Comparison of ENCODE assay signal across 8 cellular contexts in the genomic region with DNA sequence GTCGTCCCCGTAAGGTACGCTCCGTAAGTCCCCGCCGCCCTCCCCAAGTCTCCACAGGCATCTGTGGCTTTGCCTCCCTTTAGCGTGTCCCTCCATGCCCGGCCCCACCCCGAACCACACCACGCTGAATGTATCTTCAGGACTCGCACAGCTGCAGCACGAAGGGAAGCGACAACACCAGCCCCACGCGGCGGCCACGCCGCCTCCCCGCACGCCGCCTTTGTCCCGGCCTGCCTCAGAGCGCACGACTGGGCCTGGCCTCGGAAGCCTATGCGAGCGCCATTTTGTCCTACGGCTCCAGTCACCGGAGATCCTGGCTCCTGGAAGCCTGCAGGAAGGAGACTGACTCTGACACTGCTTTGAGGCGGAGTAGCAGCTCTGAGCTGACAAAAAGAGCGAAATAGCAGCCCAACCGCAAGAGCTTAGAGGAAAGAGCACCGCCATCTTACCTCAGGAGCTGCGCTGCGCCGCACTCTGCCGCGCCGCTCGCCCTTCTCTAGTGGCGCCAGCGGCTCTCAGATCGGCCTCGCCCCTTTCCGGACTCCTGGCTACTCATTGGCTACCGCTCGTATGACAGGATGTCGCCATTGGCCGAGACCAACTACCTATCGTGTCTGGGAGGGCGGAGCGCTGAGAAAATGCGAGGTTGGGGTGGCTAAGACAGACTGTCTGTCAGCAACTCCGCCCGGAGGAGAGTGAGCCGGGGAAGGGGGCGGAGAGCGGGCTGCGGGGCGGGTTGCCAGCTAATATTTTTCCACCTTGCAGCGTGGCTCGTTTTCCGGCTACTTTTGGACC. TPM values are rescaled to one million over a fixed set of nuclear protein-coding genes. Genes with fewer than 3 reads are reported as not detected.
DNase-seq lines count a peak whose midpoint lies in the region; ATAC-seq, FAIRE-seq and TF ChIP-seq lines count a peak whose summit lies in the region.

A gene with protein sequence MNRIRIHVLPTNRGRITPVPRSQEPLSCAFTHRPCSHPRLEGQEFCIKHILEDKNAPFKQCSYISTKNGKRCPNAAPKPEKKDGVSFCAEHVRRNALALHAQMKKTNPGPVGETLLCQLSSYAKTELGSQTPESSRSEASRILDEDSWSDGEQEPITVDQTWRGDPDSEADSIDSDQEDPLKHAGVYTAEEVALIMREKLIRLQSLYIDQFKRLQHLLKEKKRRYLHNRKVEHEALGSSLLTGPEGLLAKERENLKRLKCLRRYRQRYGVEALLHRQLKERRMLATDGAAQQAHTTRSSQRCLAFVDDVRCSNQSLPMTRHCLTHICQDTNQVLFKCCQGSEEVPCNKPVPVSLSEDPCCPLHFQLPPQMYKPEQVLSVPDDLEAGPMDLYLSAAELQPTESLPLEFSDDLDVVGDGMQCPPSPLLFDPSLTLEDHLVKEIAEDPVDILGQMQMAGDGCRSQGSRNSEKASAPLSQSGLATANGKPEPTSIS (minus strand): TSS at position 501 of the 795 bp plus-strand sequence. CDS start 606 bp downstream, outside the sequence.

- peak; percentile 98 for ATAC-seq in GM21515 (IDR thresholded peaks at IDR 0.05; ENCODE audit: unreplicated experiment)

- H2AFZ ChIP-seq in OCI-LY3 (ENCODE audit: low read depth, low read length) = peak within 1 kb of the TSS; percentile 85

- peaks cover 37% of the 10 kb centered on the region for H3K4me1 Mint-ChIP-seq in mesothelial cell of epicardium

- H3K4me3 ChIP-seq in OCI-LY3 (ENCODE audit: low read length) = peak within 1 kb of the TSS; percentile 89

- DNase-seq in D341Med (ENCODE audit: low spot score) (peak; percentile 96), HuH-7 (ENCODE audit: low spot score) (peak; percentile 97), mesothelial cell of epicardium (ENCODE audit: low spot score in 2 of 2, unreplicated experiment in 2 of 2) (peak; percentile 89 to 93)
- DNase-seq in activated CD8-positive, alpha-beta memory T cell treated with anti-CD3 and anti-CD28 coated beads, Interleukin-2, amount 50 U/mL, for 48 hours = peak; percentile 94
- DNase-seq in stimulated activated CD8-positive, alpha-beta memory T cell treated with anti-CD3 and anti-CD28 coated beads, Interleukin-15, amount 100 ng/mL, for 48 hours (ENCODE audit: low read depth in 2 of 2) = peak; percentile 97

- H3K4me1 ChIP-seq in OCI-LY3 (ENCODE audit: low read length) = peaks cover 23% of the 10 kb centered on the region

- FAIRE-seq in endometrium (lab: Jason Lieb, UNC) = peak; percentile 92

- H3K4me3 Mint-ChIP-seq in mesothelial cell of epicardium = peak within 1 kb of the TSS; percentile 99

- H3K79me2 ChIP-seq in OCI-LY3 (ENCODE audit: low read length) = peaks cover 50% of the 10 kb centered on the region

- peak within 1 kb of the TSS; percentile 69 for H3K4me2 ChIP-seq in OCI-LY3 (ENCODE audit: low read length)

- no peak for TF ChIP-seq CTCF in OCI-LY3 (IDR thresholded peaks at IDR 0.05; ENCODE audit: low read depth, low read length)
- TF ChIP-seq CTCF in mesothelial cell of epicardium (IDR thresholded peaks at IDR 0.05; ENCODE audit: unreplicated experiment) = no peak

- H3K27ac Mint-ChIP-seq in mesothelial cell of epicardium = peak within 1 kb of the TSS; percentile 99

- H3K27me3 ChIP-seq in OCI-LY3 (ENCODE audit: low read depth, low read length) = no peaks in the 10 kb centered on the region

- H3K27me3 Mint-ChIP-seq in mesothelial cell of epicardium (ENCODE audit: low read depth) = no peaks in the 10 kb centered on the region

- peak within 1 kb of the TSS; percentile 85 for H3K9ac ChIP-seq in OCI-LY3 (ENCODE audit: low read length)

- peaks cover 32% of the 10 kb centered on the region for H3K36me3 ChIP-seq in OCI-LY3 (replicated peaks; ENCODE audit: low read depth, low read length)

- no peaks in the 10 kb centered on the region for H3K9me3 Mint-ChIP-seq in mesothelial cell of epicardium

- H4K20me1 ChIP-seq in OCI-LY3 (ENCODE audit: insufficient read depth, low read length) = no peaks in the 10 kb centered on the region

- H3K9me3 ChIP-seq in OCI-LY3 (ENCODE audit: insufficient read depth, low read length) = no peaks in the 10 kb centered on the region

- H3K36me3 Mint-ChIP-seq in mesothelial cell of epicardium = peaks cover 15% of the 10 kb centered on the region

- peak within 1 kb of the TSS; percentile 59 for H3K27ac ChIP-seq in OCI-LY3 (ENCODE audit: low read length)

RNA-seq across cellular contexts. Expression of the gene that starts here (rescaled TPM):
- 48.3 to 53.7 TPM (median 48.4 TPM) in 3 replicates for total RNA-seq in mesothelial cell of epicardium

Comparison
In these comparisons a context has a peak if more than half of its experiments do, and no peak if none do; other contexts are left out.
1. Peak in every context shown above with its lines: DNase-seq, ATAC-seq, H3K4me3 ChIP-seq and H3K27ac ChIP-seq.